30 cellular contexts compared by ENCODE assay signal in genomic region chr1:54257876-54258275, GRCh38.
"Had no signal": no experiment of that assay in that cellular context is flagged by ENCODE, and none has a peak within 500 bp of the region (broad histone marks: within the 10 kb centered on the region; RNA-seq: fewer than 3 reads in every experiment).

No MANE protein-coding gene starts in this region.

- H3K4me3 Mint-ChIP-seq: activated CD8-positive, alpha-beta memory T cell treated with anti-CD3 and anti-CD28 coated beads, Interleukin-2, amount 10 ng/mL, durations not matched to agents 7 days and 5 days; activated naive CD8-positive, alpha-beta T cell treated with anti-CD3 and anti-CD28 coated beads for 36 hours; activated T-cell treated with anti-CD3 and anti-CD28 coated beads, Interleukin-2, amount 50 U/mL, for 4 hours had no signal

- H3K9me3 Mint-ChIP-seq: activated naive CD8-positive, alpha-beta T cell treated with anti-CD3 and anti-CD28 coated beads for 36 hours; activated T-cell treated with anti-CD3 and anti-CD28 coated beads, Interleukin-2, amount 50 U/mL, for 4 hours had no signal

- DNase-seq: activated CD4-positive, alpha-beta T cell treated with anti-CD3 and anti-CD28 coated beads for 4 hours; activated CD4-positive, alpha-beta T cell treated with anti-CD3 and anti-CD28 coated beads, Interleukin-2, amount 50 U/mL, for 4 hours; activated CD8-positive, alpha-beta memory T cell treated with anti-CD3 and anti-CD28 coated beads, Interleukin-2, amount 10 ng/mL, durations not matched to agents 7 days and 5 days; activated effector memory CD4-positive, alpha-beta T cell treated with anti-CD3 and anti-CD28 coated beads, Interleukin-2, amount 50 U/mL, for 16 hours; activated naive CD4-positive, alpha-beta T cell treated with Interleukin-2 at 50 U/mL for 16 hours; activated naive CD8-positive, alpha-beta T cell treated with anti-CD3 and anti-CD28 coated beads for 36 hours; activated T-cell treated with anti-CD3 and anti-CD28 coated beads, Interleukin-2, amount 50 U/mL, for 4 hours; anterior cingulate cortex; MG63; MV-4-11; NCI-H1092 treated with DMSO at 0.1 percent for 48 hours; NCI-H1417 treated with DMSO at 0.1 percent for 48 hours; NCI-H1694; NCI-H2029; NCI-H2107; NCI-H2171 treated with DMSO at 0.1 percent for 48 hours; NCI-H345; NCI-H510A; NCI-H526 treated with DMSO at 0.1 percent for 48 hours; NK-92 treated with Interleukin-12 subunit alpha and Interleukin-12 subunit beta, amount 100 ng/mL, for 24 hours; OCI-M1; Right ventricle myocardium superior; RPMI8226; SJCRH30; SK-N-SH; T-helper 1 cell had no signal

- H3K36me3 Mint-ChIP-seq: activated CD8-positive, alpha-beta memory T cell treated with anti-CD3 and anti-CD28 coated beads, Interleukin-2, amount 10 ng/mL, durations not matched to agents 7 days and 5 days had no signal

- H3K4me3 ChIP-seq: MG63, SJCRH30 had no signal

- H3K27me3 Mint-ChIP-seq: activated CD8-positive, alpha-beta memory T cell treated with anti-CD3 and anti-CD28 coated beads, Interleukin-2, amount 10 ng/mL, durations not matched to agents 7 days and 5 days; activated naive CD8-positive, alpha-beta T cell treated with anti-CD3 and anti-CD28 coated beads for 36 hours had no signal

- H3K27ac Mint-ChIP-seq: activated naive CD8-positive, alpha-beta T cell treated with anti-CD3 and anti-CD28 coated beads for 36 hours had no signal

- ATAC-seq: activated CD4-positive, CD25-positive, alpha-beta regulatory T cell treated with anti-CD3 and anti-CD28 coated beads, Interleukin-2, amount 50 U/mL, for 24 hours; activated CD8-positive, alpha-beta memory T cell treated with anti-CD3 and anti-CD28 coated beads, Interleukin-2, amount 10 ng/mL, durations not matched to agents 7 days and 5 days; activated T-cell treated with anti-CD3 and anti-CD28 coated beads, Interleukin-2, amount 50 U/mL, for 4 hours; Panc1 had no signal

- H3K9me3 ChIP-seq: MG63, SJCRH30, SK-N-SH had no signal

- H3K9ac ChIP-seq: KMS-11, SK-N-SH had no signal

- H3K4me2 ChIP-seq: KMS-11, SK-N-SH had no signal

- H3K27ac ChIP-seq: KMS-11, SJCRH30, VCaP had no signal

- H3K27me3 ChIP-seq: MG63, SJCRH30 had no signal

- H3K36me3 ChIP-seq: MG63, SJCRH30 had no signal
